ENCODE assay signal across 20 cellular contexts in genomic region chr19:37942516-37942902, GRCh38. TPM values are rescaled to one million over a fixed set of nuclear protein-coding genes. Genes with fewer than 3 reads are reported as not detected.
A peak's percentile ranks its signal among the peaks of the same experiment; 100 is the strongest.
DNase-seq lines count a peak whose midpoint lies in the region; FAIRE-seq and TF ChIP-seq lines count a peak whose summit lies in the region.
"Had no signal": no experiment of that assay in that cellular context is flagged by ENCODE, and none has a peak within 500 bp of the region (broad histone marks: within the 10 kb centered on the region; RNA-seq: fewer than 3 reads in every experiment).

No MANE protein-coding gene starts in this region.

- POLR2A ChIA-PET in MCF 10A (lab: Yijun Ruan, JAX), result interaction anchor here (0.7 kb wide), 1 partner anchor 11 kb away, joined by 3 read pairs; no protein-coding TSS in a partner anchor

- H3K9me3 ChIP-seq in breast epithelium (no peaks in the 10 kb centered on the region), colonic mucosa (no peaks in the 10 kb centered on the region)
- H3K9me3 ChIP-seq: BLaER1 treated with 17β-estradiol and CSF1 and Interleukin-3, amounts not matched to agents 10 nM and 100 nM had no signal

- CTCF ChIA-PET in MCF 10A (lab: Yijun Ruan, JAX), result no interaction called here

- H3K27me3 ChIP-seq in breast epithelium, result no peaks in the 10 kb centered on the region
- no peaks in the 10 kb centered on the region for H3K27me3 ChIP-seq in colonic mucosa
- H3K27me3 ChIP-seq: BLaER1 treated with 17β-estradiol and CSF1 and Interleukin-3, amounts not matched to agents 10 nM and 100 nM had no signal

- peaks cover 0 to 5% of the 10 kb centered on the region in 2 donors for H3K4me1 ChIP-seq in breast epithelium
- peaks cover 4% of the 10 kb centered on the region for H3K4me1 ChIP-seq in colonic mucosa

- FAIRE-seq in H54 (lab: Jason Lieb, UNC), result no peak
- FAIRE-seq: GM12892 had no signal

- intact Hi-C loops in MCF 10A (cut with micrococcal nuclease), result no loop called here
- intact Hi-C loops in breast epithelium (cut with DNase I; ENCODE audit: low total_unique reads), result no loop called here
- intact Hi-C loops in colonic mucosa (cut with DNase I), result no loop called here

- H3K27ac ChIP-seq in breast epithelium (peak overlapping the region in 1 of 2 donors; percentile 36), colonic mucosa (peak overlapping the region; percentile 70)
- H3K27ac ChIP-seq: BLaER1 treated with 17β-estradiol and CSF1 and Interleukin-3, amounts not matched to agents 10 nM and 100 nM; SK-N-MC had no signal

- H3K27me3 Mint-ChIP-seq in MCF 10A (ENCODE audit: insufficient read depth, unreplicated experiment), result no peaks in the 10 kb centered on the region
- H3K27me3 Mint-ChIP-seq in progenitor cell of endocrine pancreas, result no peaks in the 10 kb centered on the region

- H3K4me3 ChIP-seq in breast epithelium, result no peak overlapping the region
- no peak overlapping the region for H3K4me3 ChIP-seq in colonic mucosa
- H3K4me3 ChIP-seq: BLaER1 treated with 17β-estradiol and CSF1 and Interleukin-3, amounts not matched to agents 10 nM and 100 nM; K562; SK-N-MC had no signal

- TF ChIP-seq POLR2A in breast epithelium (IDR thresholded peaks at IDR 0.05), result no peak
- no peak for TF ChIP-seq POLR2A in H54 (IDR thresholded peaks at IDR 0.05; ENCODE audit: low read depth, low read length)

- no TSS peak for BruUV-seq in MCF 10A (replicated peaks; lab: Mats Ljungman, UMichigan)

- TF ChIP-seq CTCF in MCF 10A (IDR thresholded peaks at IDR 0.05; ENCODE audit: unreplicated experiment) (no peak), breast epithelium (IDR thresholded peaks at IDR 0.05) (no peak), colonic mucosa (IDR thresholded peaks at IDR 0.05) (no peak), progenitor cell of endocrine pancreas (IDR thresholded peaks at IDR 0.05; ENCODE audit: unreplicated experiment) (no peak), GM10266 (IDR thresholded peaks at IDR 0.05; ENCODE audit: control insufficient read depth, insufficient read depth, low read depth, missing control alignments) (no peak)

- H3K36me3 Mint-ChIP-seq in MCF 10A (ENCODE audit: insufficient read depth, unreplicated experiment) (no peaks in the 10 kb centered on the region), progenitor cell of endocrine pancreas (ENCODE audit: insufficient read depth) (peaks cover 3% of the 10 kb centered on the region)

- H3K4me3 Mint-ChIP-seq in MCF 10A (ENCODE audit: unreplicated experiment) (no peak overlapping the region), progenitor cell of endocrine pancreas (ENCODE audit: low read depth) (peak overlapping the region; percentile 28)

- H3K9me3 Mint-ChIP-seq in MCF 10A (ENCODE audit: unreplicated experiment) (no peaks in the 10 kb centered on the region), progenitor cell of endocrine pancreas (ENCODE audit: low read depth) (no peaks in the 10 kb centered on the region)

- H3K27ac Mint-ChIP-seq in MCF 10A (ENCODE audit: low read depth, unreplicated experiment) (peak overlapping the region; percentile 13), progenitor cell of endocrine pancreas (peak overlapping the region; percentile 97)

- no peaks in the 10 kb centered on the region for H3K4me1 Mint-ChIP-seq in MCF 10A (ENCODE audit: insufficient read depth, unreplicated experiment)
- peaks cover 48% of the 10 kb centered on the region for H3K4me1 Mint-ChIP-seq in progenitor cell of endocrine pancreas (ENCODE audit: low read depth)

- peak overlapping the region in 1 of 2 donors; percentile 3 for H3K9ac ChIP-seq in colonic mucosa (ENCODE audit: low read depth in 2 of 2, low read length in 2 of 2)
- H3K9ac ChIP-seq: BLaER1 treated with 17β-estradiol and CSF1 and Interleukin-3, amounts not matched to agents 10 nM and 100 nM had no signal

- DNase-seq in MCF 10A (ENCODE audit: unreplicated experiment) (no peak), breast epithelium (ENCODE audit: low spot score in 2 of 2) (no peak), colonic mucosa (no peak), progenitor cell of endocrine pancreas (ENCODE audit: low spot score, unreplicated experiment) (no peak), H54 (ENCODE audit: insufficient read length, low spot score) (no peak), KG1 (lab: John Stamatoyannopoulos, UW) (no peak), GM10266 (ENCODE audit: extremely low spot score) (no peak), NCI-H187 treated with DMSO at 0.1 percent for 48 hours (lab: John Stamatoyannopoulos, UW) (no peak)
- DNase-seq: GF-D8, NCI-H1436, NCI-H2081, Right ventricle myocardium superior had no signal

- no peaks in the 10 kb centered on the region for H3K36me3 ChIP-seq in breast epithelium
- H3K36me3 ChIP-seq in colonic mucosa, result no peaks in the 10 kb centered on the region

RNA-seq across cellular contexts. Expression of gene SIPA1L3, which starts 35.5 kb away (rescaled TPM):
- total RNA-seq in MCF 10A (2022) (36.0 and 36.9 TPM in 2 replicates), breast epithelium (10 to 100 TPM in 2 of 3 donors, 1 to 10 TPM in 1; 9.6 to 29.8 (median 28.5) TPM), colonic mucosa (100 to 1,000 TPM in 1 of 2 donors, 10 to 100 TPM in 1; 98.6 to 113 TPM), progenitor cell of endocrine pancreas (126 and 132 TPM in 2 replicates)

RNA-seq across cellular contexts. Expression of gene WDR87, which starts 36.1 kb away (rescaled TPM):
- total RNA-seq in MCF 10A (2022) (not detected in 2 replicates), breast epithelium (not detected), colonic mucosa (not detected), progenitor cell of endocrine pancreas (0.02 TPM in 1 of 2 replicates, not detected in the other)
- total RNA-seq: A172, Daoy, H4, K562, NCI-H460, Right ventricle myocardium superior had no signal
